In the genomic region with DNA sequence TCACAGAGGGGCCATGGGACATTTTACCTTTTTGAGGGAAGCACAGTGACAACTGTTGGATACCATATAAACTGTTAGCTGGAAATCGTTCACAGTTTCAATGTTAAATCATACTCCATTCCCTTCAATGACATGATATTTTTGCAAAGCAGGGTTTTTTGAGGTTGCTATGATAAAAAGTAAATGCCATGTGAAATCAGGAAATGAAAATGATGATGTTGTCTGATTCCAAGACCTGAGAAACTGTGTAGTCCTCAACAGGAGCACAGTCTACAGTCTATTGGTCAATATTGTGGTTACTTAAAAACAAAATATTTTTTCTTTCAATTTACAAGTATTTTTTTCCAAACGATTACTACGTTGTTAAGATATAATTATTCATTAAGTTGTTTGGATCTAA, we compare ENCODE assay signal across 30 cellular contexts. TPM values are rescaled to one million over a fixed set of nuclear protein-coding genes. Genes with fewer than 3 reads are reported as not detected.
DNase-seq lines count a peak whose midpoint lies in the region; ATAC-seq, FAIRE-seq and TF ChIP-seq lines count a peak whose summit lies in the region.
"Had no signal": no experiment of that assay in that cellular context is flagged by ENCODE, and none has a peak within 500 bp of the region (broad histone marks: within the 10 kb centered on the region; RNA-seq: fewer than 3 reads in every experiment).

No MANE protein-coding gene starts in this region.

- no peak overlapping the region for H3K9ac ChIP-seq in endodermal cell (ENCODE audit: extremely low read depth, low read length, poor library complexity, severe bottlenecking)

- DNase-seq in activated CD8-positive, alpha-beta memory T cell treated with anti-CD3 and anti-CD28 coated beads, Interleukin-2, amount 10 ng/mL, durations not matched to agents 7 days and 5 days, result no peak
- no peak for DNase-seq in activated CD8-positive, alpha-beta memory T cell treated with anti-CD3 and anti-CD28 coated beads, Interleukin-2, amount 50 U/mL, for 48 hours
- no peak for DNase-seq in GM18507 (ENCODE audit: extremely low spot score, insufficient read length, low read depth)
- no peak for DNase-seq in T-helper 17 cell
- no peak for DNase-seq in memory B cell (ENCODE audit: low spot score in 2 of 2)
- no peak for DNase-seq in endodermal cell
- DNase-seq: ACHN; activated T-cell treated with anti-CD3 and anti-CD28 coated beads, Interleukin-2, amount 50 U/mL, for 48 hours; adrenal gland; brain microvascular endothelial cell; effector memory CD8-positive, alpha-beta T cell; KBM-7; left lung; NCI-H187; NCI-H69; pancreas; right cardiac atrium; SHP77 treated with DMSO at 0.1 percent for 48 hours; SW 1271; upper lobe of left lung had no signal

- peaks cover 3% of the 10 kb centered on the region for H3K4me1 ChIP-seq in endodermal cell (ENCODE audit: control insufficient read depth, insufficient read depth, low read length)
- H3K4me1 ChIP-seq: adrenal gland, esophagus muscularis mucosa, HAP-1, pancreas had no signal

- H3K27me3 Mint-ChIP-seq in activated CD8-positive, alpha-beta memory T cell treated with anti-CD3 and anti-CD28 coated beads, Interleukin-2, amount 10 ng/mL, durations not matched to agents 7 days and 5 days, result no peaks in the 10 kb centered on the region
- H3K27me3 Mint-ChIP-seq in T-helper 17 cell, result no peaks in the 10 kb centered on the region
- no peaks in the 10 kb centered on the region for H3K27me3 Mint-ChIP-seq in memory B cell
- no peaks in the 10 kb centered on the region for H3K27me3 Mint-ChIP-seq in endodermal cell (ENCODE audit: insufficient read depth)
- H3K27me3 Mint-ChIP-seq: effector memory CD8-positive, alpha-beta T cell had no signal

- WGBS in endodermal cell (ENCODE audit: insufficient coverage in 1 of 2, insufficient read length in 1 of 2), 2 experiments, result 90% methylated on average over 1 of the region's 3 CpGs; no CpG with 5 or more reads in 1 of the 2 experiments

- H3K4me3 ChIP-seq in endodermal cell (ENCODE audit: low read length), result no peak overlapping the region
- H3K4me3 ChIP-seq: adrenal gland, esophagus muscularis mucosa, HAP-1, hepatocyte, left lung, pancreas, upper lobe of left lung had no signal

- CTCF ChIA-PET in activated CD8-positive, alpha-beta memory T cell treated with anti-CD3 and anti-CD28 coated beads, Interleukin-2, amount 10 ng/mL, durations not matched to agents 7 days and 5 days (lab: Charles Lee), result no interaction called here

- H3K36me3 ChIP-seq in endodermal cell (ENCODE audit: control insufficient read depth, insufficient read depth, low read length), result no peaks in the 10 kb centered on the region
- H3K36me3 ChIP-seq: adrenal gland, brain microvascular endothelial cell, esophagus muscularis mucosa, HAP-1, left lung, pancreas, upper lobe of left lung had no signal

- H3K9me3 ChIP-seq in T-helper 17 cell (ENCODE audit: control insufficient read depth, low read length, poor library complexity, severe bottlenecking), result no peaks in the 10 kb centered on the region
- peaks cover 10% of the 10 kb centered on the region for H3K9me3 ChIP-seq in endodermal cell (ENCODE audit: control insufficient read depth, low read length)
- H3K9me3 ChIP-seq: adrenal gland, esophagus muscularis mucosa, HAP-1, left lung, pancreas, upper lobe of left lung had no signal

- no peak for ATAC-seq in activated CD8-positive, alpha-beta memory T cell treated with anti-CD3 and anti-CD28 coated beads, Interleukin-2, amount 10 ng/mL, durations not matched to agents 7 days and 5 days
- ATAC-seq in T-helper 17 cell (no peak), memory B cell (ENCODE audit: low read depth) (no peak), GM21367 (IDR thresholded peaks at IDR 0.05; ENCODE audit: unreplicated experiment) (no peak), HG02623 (IDR thresholded peaks at IDR 0.05; ENCODE audit: unreplicated experiment) (no peak)
- ATAC-seq: effector memory CD8-positive, alpha-beta T cell; left lung; pancreas; right cardiac atrium had no signal

- H3K27me3 ChIP-seq in endodermal cell (ENCODE audit: control insufficient read depth, insufficient read depth, low read length, poor library complexity, severe bottlenecking), result no peaks in the 10 kb centered on the region
- H3K27me3 ChIP-seq: adrenal gland, brain microvascular endothelial cell, esophagus muscularis mucosa, hepatocyte, left lung, pancreas, upper lobe of left lung had no signal

- FAIRE-seq in GM18507 (lab: Jason Lieb, UNC), result peak; percentile 69
- FAIRE-seq: frontal cortex, pancreas, TTC549 had no signal

- no peak for TF ChIP-seq CTCF in endodermal cell (conservative IDR thresholded peaks at IDR 0.05)

- H3K4me1 Mint-ChIP-seq in activated CD8-positive, alpha-beta memory T cell treated with anti-CD3 and anti-CD28 coated beads, Interleukin-2, amount 10 ng/mL, durations not matched to agents 7 days and 5 days, result peaks cover 97% of the 10 kb centered on the region
- H3K4me1 Mint-ChIP-seq in T-helper 17 cell (peaks cover 58% of the 10 kb centered on the region), memory B cell (peaks cover 53% of the 10 kb centered on the region), endodermal cell (peaks cover 5% of the 10 kb centered on the region)
- H3K4me1 Mint-ChIP-seq: mesothelial cell of epicardium had no signal

- peaks cover 9% of the 10 kb centered on the region for H3K36me3 Mint-ChIP-seq in activated CD8-positive, alpha-beta memory T cell treated with anti-CD3 and anti-CD28 coated beads, Interleukin-2, amount 10 ng/mL, durations not matched to agents 7 days and 5 days
- no peaks in the 10 kb centered on the region for H3K36me3 Mint-ChIP-seq in T-helper 17 cell (ENCODE audit: low read depth)
- no peaks in the 10 kb centered on the region for H3K36me3 Mint-ChIP-seq in memory B cell
- H3K36me3 Mint-ChIP-seq in endodermal cell (ENCODE audit: low read depth), result no peaks in the 10 kb centered on the region
- H3K36me3 Mint-ChIP-seq: mesothelial cell of epicardium had no signal

- H3K4me3 Mint-ChIP-seq in activated CD8-positive, alpha-beta memory T cell treated with anti-CD3 and anti-CD28 coated beads, Interleukin-2, amount 10 ng/mL, durations not matched to agents 7 days and 5 days, result no peak overlapping the region
- no peak overlapping the region for H3K4me3 Mint-ChIP-seq in T-helper 17 cell
- H3K4me3 Mint-ChIP-seq in memory B cell, result no peak overlapping the region
- H3K4me3 Mint-ChIP-seq in endodermal cell, result no peak overlapping the region
- H3K4me3 Mint-ChIP-seq: effector memory CD8-positive, alpha-beta T cell; mesothelial cell of epicardium; nephron had no signal

- peak overlapping the region; percentile 84 for H3K27ac Mint-ChIP-seq in activated CD8-positive, alpha-beta memory T cell treated with anti-CD3 and anti-CD28 coated beads, Interleukin-2, amount 10 ng/mL, durations not matched to agents 7 days and 5 days
- peak overlapping the region; percentile 76 for H3K27ac Mint-ChIP-seq in T-helper 17 cell
- peak overlapping the region; percentile 77 for H3K27ac Mint-ChIP-seq in memory B cell
- no peak overlapping the region for H3K27ac Mint-ChIP-seq in endodermal cell
- H3K27ac Mint-ChIP-seq: mesothelial cell of epicardium, nephron had no signal

- H3K27ac ChIP-seq in endodermal cell (ENCODE audit: low read depth, low read length), result no peak overlapping the region
- H3K27ac ChIP-seq: adrenal gland, brain microvascular endothelial cell, C4-2B, esophagus muscularis mucosa, hepatocyte, left lung, pancreas, upper lobe of left lung had no signal

- no peaks in the 10 kb centered on the region for H3K9me3 Mint-ChIP-seq in activated CD8-positive, alpha-beta memory T cell treated with anti-CD3 and anti-CD28 coated beads, Interleukin-2, amount 10 ng/mL, durations not matched to agents 7 days and 5 days (ENCODE audit: low read depth)
- H3K9me3 Mint-ChIP-seq in memory B cell (no peaks in the 10 kb centered on the region), endodermal cell (peaks cover 2% of the 10 kb centered on the region)
- H3K9me3 Mint-ChIP-seq: effector memory CD8-positive, alpha-beta T cell; nephron had no signal

RNA-seq across cellular contexts. Expression of a gene that starts 24.0 kb away (rescaled TPM):
- 100 to 1,000 TPM; 219 to 341 TPM for total RNA-seq in activated CD8-positive, alpha-beta memory T cell treated with anti-CD3 and anti-CD28 coated beads, Interleukin-2, amount 10 ng/mL, durations not matched to agents 7 days and 5 days
- total RNA-seq in T-helper 17 cell, result 100 to 1,000 TPM; 130 to 140 TPM
- 100 to 1,000 TPM in 1 of 2 donors, 10 to 100 TPM in 1; 96.1 to 119 TPM for total RNA-seq in endodermal cell
- 46.1 TPM for polyA plus RNA-seq in endodermal cell (2013, experiment 1 of 2)
- polyA plus RNA-seq in endodermal cell (2013, experiment 2 of 2), result 63.4 TPM

RNA-seq across cellular contexts. Expression of a gene that starts 52.7 kb away (rescaled TPM):
- under 1 TPM in 1 of 2 experiments, not detected in 1; 0.09 TPM for total RNA-seq in activated CD8-positive, alpha-beta memory T cell treated with anti-CD3 and anti-CD28 coated beads, Interleukin-2, amount 10 ng/mL, durations not matched to agents 7 days and 5 days
- under 1 TPM in 1 of 2 donors, not detected in 1; 0.44 TPM for total RNA-seq in T-helper 17 cell
- under 1 TPM in 1 of 2 donors, not detected in 1; 0.48 TPM for total RNA-seq in endodermal cell
- polyA plus RNA-seq in endodermal cell (2013, experiment 1 of 2), result 0.07 TPM
- 0.12 TPM for polyA plus RNA-seq in endodermal cell (2013, experiment 2 of 2)
- total RNA-seq: hepatocyte, mesothelial cell of epicardium, pancreas had no signal
- polyA plus RNA-seq: hepatocyte had no signal
